ENCODE assay signal across 10 cellular contexts in the genomic region with DNA sequence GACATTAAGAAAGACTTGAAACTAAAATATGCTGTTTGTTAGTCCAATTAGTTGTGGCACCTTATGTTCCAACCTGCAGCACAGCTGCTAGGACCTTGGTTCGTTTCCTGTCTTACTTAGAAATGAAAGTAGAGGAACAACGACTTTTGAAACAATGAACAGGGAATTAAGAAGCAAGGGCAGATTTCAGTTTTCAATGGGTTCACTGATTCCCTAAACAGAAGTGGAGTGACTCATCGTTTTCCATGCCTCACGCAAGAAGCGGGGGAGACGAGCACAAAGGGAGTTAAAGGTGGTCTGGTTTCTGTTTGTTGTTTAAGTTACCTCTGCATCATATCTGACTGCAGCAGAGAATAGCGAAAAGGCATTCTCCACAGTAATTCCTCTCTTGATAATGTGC. TPM values are rescaled to one million over a fixed set of nuclear protein-coding genes. Genes with fewer than 3 reads are reported as not detected.
DNase-seq lines count a peak whose midpoint lies in the region; ATAC-seq and TF ChIP-seq lines count a peak whose summit lies in the region.
"Had no signal": no experiment of that assay in that cellular context is flagged by ENCODE, and none has a peak within 500 bp of the region (broad histone marks: within the 10 kb centered on the region; RNA-seq: fewer than 3 reads in every experiment).

No MANE protein-coding gene starts in this region.

- no peak for DNase-seq in heart right ventricle
- no peak for DNase-seq in left ventricle myocardium superior
- peak in 6 of 34 experiments; percentile 2 to 18 (median 8) for DNase-seq in T-cell
- peak; percentile 5 for DNase-seq in fibroblast of mammary gland (ENCODE audit: low read depth)
- no peak for DNase-seq in AG20443 (ENCODE audit: low spot score)
- no peak for DNase-seq in GM19238 (ENCODE audit: insufficient read length, low spot score)
- DNase-seq: SK-N-SH; stimulated activated CD4-positive, alpha-beta T cell treated with anti-CD3 and anti-CD28 coated beads, Interleukin-12 subunit alpha, Interleukin-12 subunit beta, amount 100 ng/mL, for 4 hours had no signal

- WGBS in heart right ventricle, 2 donors, result 46 to 59% methylated on average over 7 of the region's 7 CpGs
- 15% methylated on average over 7 of the region's 7 CpGs for WGBS in thymus

- H3K36me3 ChIP-seq in heart right ventricle (peaks cover 0 to 88% (median 26%) of the 10 kb centered on the region in 9 donors), thymus (ENCODE audit: control insufficient read depth, insufficient read depth) (peaks cover 4% of the 10 kb centered on the region)

- no peaks in the 10 kb centered on the region for H3K27me3 Mint-ChIP-seq in T-cell

- H3K9me3 ChIP-seq in heart right ventricle (no peaks in the 10 kb centered on the region), thymus (ENCODE audit: control insufficient read depth) (no peaks in the 10 kb centered on the region)
- H3K9me3 ChIP-seq: SK-N-SH had no signal

- no peaks in the 10 kb centered on the region for H3K27me3 ChIP-seq in heart right ventricle
- H3K27me3 ChIP-seq in thymus (ENCODE audit: control insufficient read depth, insufficient read depth), result no peaks in the 10 kb centered on the region

- peaks cover 31% of the 10 kb centered on the region for H3K36me3 Mint-ChIP-seq in T-cell

- no peaks in the 10 kb centered on the region for H3K9me3 Mint-ChIP-seq in T-cell

- H3K27ac Mint-ChIP-seq in T-cell, result peak overlapping the region; percentile 87 to 95

- CTCF ChIA-PET in T-cell (lab: Charles Lee), result interaction anchor here in 1 of 2 donors (1.0 kb wide), 1 partner anchor 23 kb away, joined by 3 read pairs; no protein-coding TSS in a partner anchor

- intact Hi-C loops in heart right ventricle (cut with DNase I), result no loop called here
- intact Hi-C loops in left ventricle myocardium superior (cut with micrococcal nuclease), result no loop called here

- H3K4me1 ChIP-seq in heart right ventricle, result peaks cover 0 to 15% (median 8%) of the 10 kb centered on the region in 9 donors
- H3K4me1 ChIP-seq in thymus (ENCODE audit: control insufficient read depth, insufficient read depth, low read length), result peaks cover 5% of the 10 kb centered on the region

- H3K4me3 Mint-ChIP-seq in T-cell, result peak overlapping the region; percentile 71 to 79 (median 72)

- H3K4me3 ChIP-seq in heart right ventricle (peak overlapping the region in 6 of 10 donors; percentile 3 to 25 (median 12)), fibroblast of mammary gland (ENCODE audit: control insufficient read depth, low read depth, low read length) (no peak overlapping the region), thymus (ENCODE audit: low read length) (peak overlapping the region; percentile 30)

- peaks cover 22 to 26% (median 24%) of the 10 kb centered on the region in 3 donors for H3K4me1 Mint-ChIP-seq in T-cell

- POLR2A ChIA-PET in T-cell (lab: Charles Lee), result interaction anchor here (0.6 to 0.7 kb wide), 2 partner anchors 206 to 1321 kb away, joined by 4 to 6 read pairs; no protein-coding TSS in a partner anchor

- peak in 6 of 8 donors; percentile 31 to 81 (median 56) for ATAC-seq in heart right ventricle
- ATAC-seq in left ventricle myocardium superior, result no peak
- peak; percentile 63 to 74 (median 67) for ATAC-seq in T-cell (replicated peaks in 1 of 4)
- ATAC-seq in GM21529 (IDR thresholded peaks at IDR 0.05; ENCODE audit: unreplicated experiment), result no peak

- TF ChIP-seq CTCF in heart right ventricle (IDR thresholded peaks at IDR 0.05), result no peak
- TF ChIP-seq CTCF in fibroblast of mammary gland (conservative IDR thresholded peaks at IDR 0.05; ENCODE audit: control insufficient read depth, insufficient read depth, low read depth, low read length), result no peak

- H3K27ac ChIP-seq in heart right ventricle (peak overlapping the region in 7 of 10 donors; percentile 4 to 68 (median 34)), thymus (ENCODE audit: low read depth) (peak overlapping the region; percentile 43)

RNA-seq across cellular contexts. Expression of a gene that starts 44.8 kb away (rescaled TPM):
- total RNA-seq in heart right ventricle (10 to 100 TPM; 16.6 to 43.4 (median 19.6) TPM), left ventricle myocardium superior (18.6 TPM), T-cell (100 to 1,000 TPM in 3 of 5 donors, 10 to 100 TPM in 2; 94.0 to 119 (median 113) TPM)
- polyA plus RNA-seq in heart right ventricle (10 to 100 TPM; 22.4 to 61.2 TPM), thymus (170 TPM)

RNA-seq across cellular contexts. Expression of a gene that starts 44.8 kb away (rescaled TPM):
- total RNA-seq in heart right ventricle (10 to 100 TPM; 12.9 to 23.5 (median 18.7) TPM), left ventricle myocardium superior (23.1 TPM), T-cell (10 to 100 TPM; 15.9 to 23.9 (median 18.9) TPM)
- polyA plus RNA-seq in heart right ventricle (10 to 100 TPM in 1 of 2 donors, 1 to 10 TPM in 1; 6.1 to 16.8 TPM), thymus (34.7 TPM)

Comparison
In these comparisons a context has a peak if more than half of its experiments do, and no peak if none do; other contexts are left out.
1. ATAC-seq: peak in heart right ventricle (6 of 8) and T-cell (4 of 4); none in left ventricle myocardium superior (single experiment) and GM21529 (single experiment).